In the genomic region with DNA sequence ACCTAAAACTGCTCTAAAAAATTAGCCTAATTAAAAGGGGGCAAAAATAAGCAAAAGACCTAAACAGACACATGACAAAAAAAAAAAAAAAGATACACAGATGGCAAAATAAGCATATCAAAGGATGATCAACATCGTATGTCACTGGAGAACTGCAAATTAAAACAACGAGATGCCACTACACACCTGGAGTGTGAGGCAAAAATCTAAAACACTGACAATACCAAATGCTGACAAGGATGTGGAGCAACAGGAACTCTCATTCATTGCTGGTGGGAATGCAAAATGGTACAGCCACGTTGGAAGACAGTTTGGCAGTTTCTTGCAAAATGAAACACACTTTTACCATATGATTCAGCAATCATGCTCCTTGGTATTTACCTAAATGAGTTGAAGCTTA, we compare ENCODE assay signal across 34 cellular contexts.
"Had no signal": no experiment of that assay in that cellular context is flagged by ENCODE, and none has a peak within 500 bp of the region (broad histone marks: within the 10 kb centered on the region; RNA-seq: fewer than 3 reads in every experiment).

No MANE protein-coding gene starts in this region.

- H3K36me3 ChIP-seq: MG63 had no signal

- H3K9me3 ChIP-seq: MG63 had no signal

- H3K27me3 ChIP-seq: MG63 had no signal

- DNase-seq: Karpas-422, Kasumi-1, MG63, MM.1S, MV-4-11, NCI-H1048, NCI-H1092, NCI-H1092 treated with DMSO at 0.1 percent for 48 hours, NCI-H1105, NCI-H1105 treated with DMSO at 0.1 percent for 48 hours, NCI-H1417, NCI-H1417 treated with DMSO at 0.1 percent for 48 hours, NCI-H1436, NCI-H1436 treated with DMSO at 0.1 percent for 48 hours, NCI-H146, NCI-H1694, NCI-H1694 treated with DMSO at 0.1 percent for 48 hours, NCI-H187, NCI-H187 treated with DMSO at 0.1 percent for 48 hours, NCI-H1930, NCI-H2029, NCI-H2029 treated with DMSO at 0.1 percent for 48 hours, NCI-H2081, NCI-H2081 treated with DMSO at 0.1 percent for 48 hours, NCI-H2107, NCI-H2227 treated with DMSO at 0.1 percent for 48 hours, NCI-H226, NCI-H345, NCI-H446, NCI-H446 treated with DMSO at 0.1 percent for 48 hours, NCI-H510A, NCI-H510A treated with DMSO at 0.1 percent for 48 hours, NCI-H524, NCI-H524 treated with DMSO at 0.1 percent for 48 hours had no signal

- H3K4me3 ChIP-seq: MG63 had no signal
